In the genomic region with DNA sequence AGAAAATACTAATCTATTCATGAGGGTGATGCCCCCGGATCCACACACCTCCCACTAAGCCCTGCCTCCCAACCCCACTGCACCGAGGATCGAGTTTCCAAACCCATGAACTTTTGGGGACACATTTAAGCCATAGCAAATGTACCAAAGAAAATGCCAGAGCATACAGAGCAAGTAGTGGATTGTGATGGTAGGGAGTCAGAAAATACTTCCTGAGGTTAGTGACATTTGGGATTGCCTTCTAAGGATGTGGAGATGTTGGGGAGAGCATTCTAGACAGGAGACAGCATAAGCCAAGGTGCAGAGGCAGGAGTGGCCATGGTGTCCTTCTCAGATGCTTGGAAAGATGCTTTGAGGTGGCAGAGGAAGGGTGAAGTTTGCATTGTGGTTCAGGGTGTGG, we compare ENCODE assay signal across 1 cellular context.
A peak's percentile ranks its signal among the peaks of the same experiment; 100 is the strongest.
TF ChIP-seq lines count a peak whose summit lies in the region.

No MANE protein-coding gene starts in this region.

TF ChIP-seq in H1, 55 proteins besides CTCF, POLR2A, EP300 and RAD21:
- TF ChIP-seq SP1 (IDR thresholded peaks at IDR 0.05; ENCODE audit: low read depth, low read length) (no peak), TCF12 (IDR thresholded peaks at IDR 0.05; ENCODE audit: low read depth, low read length) (no peak), CHD1 (IDR thresholded peaks at IDR 0.05; ENCODE audit: low read depth, low read length) (no peak), POLR2AphosphoS5 (IDR thresholded peaks at IDR 0.05; ENCODE audit: low read depth, low read length) (peak; percentile 63; the same call in 1 of the 2 replicates), SIN3A (conservative IDR thresholded peaks at IDR 0.05 in 1 of 2, IDR thresholded peaks at IDR 0.05 in 1 of 2; ENCODE audit: low read depth in 1 of 2, low read length in 2 of 2) (no peak), CTBP2 (IDR thresholded peaks at IDR 0.05; ENCODE audit: borderline replicate concordance, insufficient read depth, insufficient read length, low read length) (no peak), SRF (IDR thresholded peaks at IDR 0.05; ENCODE audit: low read depth, low read length) (no peak)
- TF ChIP-seq, protein P1, sequence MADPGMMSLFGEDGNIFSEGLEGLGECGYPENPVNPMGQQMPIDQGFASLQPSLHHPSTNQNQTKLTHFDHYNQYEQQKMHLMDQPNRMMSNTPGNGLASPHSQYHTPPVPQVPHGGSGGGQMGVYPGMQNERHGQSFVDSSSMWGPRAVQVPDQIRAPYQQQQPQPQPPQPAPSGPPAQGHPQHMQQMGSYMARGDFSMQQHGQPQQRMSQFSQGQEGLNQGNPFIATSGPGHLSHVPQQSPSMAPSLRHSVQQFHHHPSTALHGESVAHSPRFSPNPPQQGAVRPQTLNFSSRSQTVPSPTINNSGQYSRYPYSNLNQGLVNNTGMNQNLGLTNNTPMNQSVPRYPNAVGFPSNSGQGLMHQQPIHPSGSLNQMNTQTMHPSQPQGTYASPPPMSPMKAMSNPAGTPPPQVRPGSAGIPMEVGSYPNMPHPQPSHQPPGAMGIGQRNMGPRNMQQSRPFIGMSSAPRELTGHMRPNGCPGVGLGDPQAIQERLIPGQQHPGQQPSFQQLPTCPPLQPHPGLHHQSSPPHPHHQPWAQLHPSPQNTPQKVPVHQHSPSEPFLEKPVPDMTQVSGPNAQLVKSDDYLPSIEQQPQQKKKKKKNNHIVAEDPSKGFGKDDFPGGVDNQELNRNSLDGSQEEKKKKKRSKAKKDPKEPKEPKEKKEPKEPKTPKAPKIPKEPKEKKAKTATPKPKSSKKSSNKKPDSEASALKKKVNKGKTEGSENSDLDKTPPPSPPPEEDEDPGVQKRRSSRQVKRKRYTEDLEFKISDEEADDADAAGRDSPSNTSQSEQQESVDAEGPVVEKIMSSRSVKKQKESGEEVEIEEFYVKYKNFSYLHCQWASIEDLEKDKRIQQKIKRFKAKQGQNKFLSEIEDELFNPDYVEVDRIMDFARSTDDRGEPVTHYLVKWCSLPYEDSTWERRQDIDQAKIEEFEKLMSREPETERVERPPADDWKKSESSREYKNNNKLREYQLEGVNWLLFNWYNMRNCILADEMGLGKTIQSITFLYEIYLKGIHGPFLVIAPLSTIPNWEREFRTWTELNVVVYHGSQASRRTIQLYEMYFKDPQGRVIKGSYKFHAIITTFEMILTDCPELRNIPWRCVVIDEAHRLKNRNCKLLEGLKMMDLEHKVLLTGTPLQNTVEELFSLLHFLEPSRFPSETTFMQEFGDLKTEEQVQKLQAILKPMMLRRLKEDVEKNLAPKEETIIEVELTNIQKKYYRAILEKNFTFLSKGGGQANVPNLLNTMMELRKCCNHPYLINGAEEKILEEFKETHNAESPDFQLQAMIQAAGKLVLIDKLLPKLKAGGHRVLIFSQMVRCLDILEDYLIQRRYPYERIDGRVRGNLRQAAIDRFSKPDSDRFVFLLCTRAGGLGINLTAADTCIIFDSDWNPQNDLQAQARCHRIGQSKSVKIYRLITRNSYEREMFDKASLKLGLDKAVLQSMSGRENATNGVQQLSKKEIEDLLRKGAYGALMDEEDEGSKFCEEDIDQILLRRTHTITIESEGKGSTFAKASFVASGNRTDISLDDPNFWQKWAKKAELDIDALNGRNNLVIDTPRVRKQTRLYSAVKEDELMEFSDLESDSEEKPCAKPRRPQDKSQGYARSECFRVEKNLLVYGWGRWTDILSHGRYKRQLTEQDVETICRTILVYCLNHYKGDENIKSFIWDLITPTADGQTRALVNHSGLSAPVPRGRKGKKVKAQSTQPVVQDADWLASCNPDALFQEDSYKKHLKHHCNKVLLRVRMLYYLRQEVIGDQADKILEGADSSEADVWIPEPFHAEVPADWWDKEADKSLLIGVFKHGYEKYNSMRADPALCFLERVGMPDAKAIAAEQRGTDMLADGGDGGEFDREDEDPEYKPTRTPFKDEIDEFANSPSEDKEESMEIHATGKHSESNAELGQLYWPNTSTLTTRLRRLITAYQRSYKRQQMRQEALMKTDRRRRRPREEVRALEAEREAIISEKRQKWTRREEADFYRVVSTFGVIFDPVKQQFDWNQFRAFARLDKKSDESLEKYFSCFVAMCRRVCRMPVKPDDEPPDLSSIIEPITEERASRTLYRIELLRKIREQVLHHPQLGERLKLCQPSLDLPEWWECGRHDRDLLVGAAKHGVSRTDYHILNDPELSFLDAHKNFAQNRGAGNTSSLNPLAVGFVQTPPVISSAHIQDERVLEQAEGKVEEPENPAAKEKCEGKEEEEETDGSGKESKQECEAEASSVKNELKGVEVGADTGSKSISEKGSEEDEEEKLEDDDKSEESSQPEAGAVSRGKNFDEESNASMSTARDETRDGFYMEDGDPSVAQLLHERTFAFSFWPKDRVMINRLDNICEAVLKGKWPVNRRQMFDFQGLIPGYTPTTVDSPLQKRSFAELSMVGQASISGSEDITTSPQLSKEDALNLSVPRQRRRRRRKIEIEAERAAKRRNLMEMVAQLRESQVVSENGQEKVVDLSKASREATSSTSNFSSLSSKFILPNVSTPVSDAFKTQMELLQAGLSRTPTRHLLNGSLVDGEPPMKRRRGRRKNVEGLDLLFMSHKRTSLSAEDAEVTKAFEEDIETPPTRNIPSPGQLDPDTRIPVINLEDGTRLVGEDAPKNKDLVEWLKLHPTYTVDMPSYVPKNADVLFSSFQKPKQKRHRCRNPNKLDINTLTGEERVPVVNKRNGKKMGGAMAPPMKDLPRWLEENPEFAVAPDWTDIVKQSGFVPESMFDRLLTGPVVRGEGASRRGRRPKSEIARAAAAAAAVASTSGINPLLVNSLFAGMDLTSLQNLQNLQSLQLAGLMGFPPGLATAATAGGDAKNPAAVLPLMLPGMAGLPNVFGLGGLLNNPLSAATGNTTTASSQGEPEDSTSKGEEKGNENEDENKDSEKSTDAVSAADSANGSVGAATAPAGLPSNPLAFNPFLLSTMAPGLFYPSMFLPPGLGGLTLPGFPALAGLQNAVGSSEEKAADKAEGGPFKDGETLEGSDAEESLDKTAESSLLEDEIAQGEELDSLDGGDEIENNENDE (IDR thresholded peaks at IDR 0.05; ENCODE audit: insufficient replicate concordance, low read length): no peak
- TF ChIP-seq, protein P2, sequence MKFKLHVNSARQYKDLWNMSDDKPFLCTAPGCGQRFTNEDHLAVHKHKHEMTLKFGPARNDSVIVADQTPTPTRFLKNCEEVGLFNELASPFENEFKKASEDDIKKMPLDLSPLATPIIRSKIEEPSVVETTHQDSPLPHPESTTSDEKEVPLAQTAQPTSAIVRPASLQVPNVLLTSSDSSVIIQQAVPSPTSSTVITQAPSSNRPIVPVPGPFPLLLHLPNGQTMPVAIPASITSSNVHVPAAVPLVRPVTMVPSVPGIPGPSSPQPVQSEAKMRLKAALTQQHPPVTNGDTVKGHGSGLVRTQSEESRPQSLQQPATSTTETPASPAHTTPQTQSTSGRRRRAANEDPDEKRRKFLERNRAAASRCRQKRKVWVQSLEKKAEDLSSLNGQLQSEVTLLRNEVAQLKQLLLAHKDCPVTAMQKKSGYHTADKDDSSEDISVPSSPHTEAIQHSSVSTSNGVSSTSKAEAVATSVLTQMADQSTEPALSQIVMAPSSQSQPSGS (IDR thresholded peaks at IDR 0.05; ENCODE audit: low read length): no peak
